In genomic region chr11:65716294-65716693, GRCh38 we compare ENCODE assay signal across 15 cellular contexts.
"Had no signal": no experiment of that assay in that cellular context is flagged by ENCODE, and none has a peak within 500 bp of the region (broad histone marks: within the 10 kb centered on the region; RNA-seq: fewer than 3 reads in every experiment).

No MANE protein-coding gene starts in this region.

- H3K4me3 ChIP-seq: body of pancreas, hepatocyte, left ventricle myocardium inferior, smooth muscle cell, upper lobe of left lung had no signal

- H3K27me3 Mint-ChIP-seq: activated CD4-positive, alpha-beta T cell treated with anti-CD3 and anti-CD28 coated beads for 36 hours; dendritic cell treated with granulocyte-macrophage colony-stimulating factor and Interleukin-4, amounts not matched to agents 40 ng/mL and 50 ng/mL, for 4 days; effector memory CD8-positive, alpha-beta T cell; memory B cell; stimulated activated memory B cell treated with anti-CD40 and anti-IgM and Interleukin-4, amounts not matched to agents 10 μg/mL and 1 μg/mL and 100 μg/mL, for 72 hours; T-cell had no signal

- H3K9me3 ChIP-seq: body of pancreas, left ventricle myocardium inferior, upper lobe of left lung had no signal

- DNase-seq: activated CD4-positive, alpha-beta T cell treated with anti-CD3 and anti-CD28 coated beads for 36 hours; activated gamma-delta T cell treated with Interleukin-2 at 50 U/mL for 16 hours; activated T-cell treated with anti-CD3 and anti-CD28 coated beads for 4 hours; body of pancreas; effector memory CD8-positive, alpha-beta T cell; kidney; left ventricle myocardium inferior; right cardiac atrium; T-cell; upper lobe of left lung had no signal

- H3K27ac ChIP-seq: body of pancreas, hepatocyte, left ventricle myocardium inferior, upper lobe of left lung had no signal

- H3K27me3 ChIP-seq: body of pancreas, hepatocyte, upper lobe of left lung had no signal

- H3K9me3 Mint-ChIP-seq: dendritic cell treated with granulocyte-macrophage colony-stimulating factor and Interleukin-4, amounts not matched to agents 40 ng/mL and 50 ng/mL, for 4 days; effector memory CD8-positive, alpha-beta T cell; memory B cell; stimulated activated memory B cell treated with anti-CD40 and anti-IgM and Interleukin-4, amounts not matched to agents 10 μg/mL and 1 μg/mL and 100 μg/mL, for 72 hours; T-cell had no signal

- H3K27ac Mint-ChIP-seq: activated CD4-positive, alpha-beta T cell treated with anti-CD3 and anti-CD28 coated beads for 36 hours; dendritic cell treated with granulocyte-macrophage colony-stimulating factor and Interleukin-4, amounts not matched to agents 40 ng/mL and 50 ng/mL, for 4 days; memory B cell; stimulated activated memory B cell treated with anti-CD40 and anti-IgM and Interleukin-4, amounts not matched to agents 10 μg/mL and 1 μg/mL and 100 μg/mL, for 72 hours; T-cell had no signal

- ATAC-seq: activated CD4-positive, alpha-beta T cell treated with anti-CD3 and anti-CD28 coated beads for 36 hours; body of pancreas; effector memory CD8-positive, alpha-beta T cell; right cardiac atrium; stimulated activated memory B cell treated with anti-CD40 and anti-IgM and Interleukin-4, amounts not matched to agents 10 μg/mL and 1 μg/mL and 100 μg/mL, for 72 hours; T-cell had no signal

- H3K4me3 Mint-ChIP-seq: activated CD4-positive, alpha-beta T cell treated with anti-CD3 and anti-CD28 coated beads for 36 hours; dendritic cell treated with granulocyte-macrophage colony-stimulating factor and Interleukin-4, amounts not matched to agents 40 ng/mL and 50 ng/mL, for 4 days; effector memory CD8-positive, alpha-beta T cell; memory B cell; stimulated activated memory B cell treated with anti-CD40 and anti-IgM and Interleukin-4, amounts not matched to agents 10 μg/mL and 1 μg/mL and 100 μg/mL, for 72 hours; T-cell had no signal
